21 cellular contexts compared by ENCODE assay signal in the genomic region with DNA sequence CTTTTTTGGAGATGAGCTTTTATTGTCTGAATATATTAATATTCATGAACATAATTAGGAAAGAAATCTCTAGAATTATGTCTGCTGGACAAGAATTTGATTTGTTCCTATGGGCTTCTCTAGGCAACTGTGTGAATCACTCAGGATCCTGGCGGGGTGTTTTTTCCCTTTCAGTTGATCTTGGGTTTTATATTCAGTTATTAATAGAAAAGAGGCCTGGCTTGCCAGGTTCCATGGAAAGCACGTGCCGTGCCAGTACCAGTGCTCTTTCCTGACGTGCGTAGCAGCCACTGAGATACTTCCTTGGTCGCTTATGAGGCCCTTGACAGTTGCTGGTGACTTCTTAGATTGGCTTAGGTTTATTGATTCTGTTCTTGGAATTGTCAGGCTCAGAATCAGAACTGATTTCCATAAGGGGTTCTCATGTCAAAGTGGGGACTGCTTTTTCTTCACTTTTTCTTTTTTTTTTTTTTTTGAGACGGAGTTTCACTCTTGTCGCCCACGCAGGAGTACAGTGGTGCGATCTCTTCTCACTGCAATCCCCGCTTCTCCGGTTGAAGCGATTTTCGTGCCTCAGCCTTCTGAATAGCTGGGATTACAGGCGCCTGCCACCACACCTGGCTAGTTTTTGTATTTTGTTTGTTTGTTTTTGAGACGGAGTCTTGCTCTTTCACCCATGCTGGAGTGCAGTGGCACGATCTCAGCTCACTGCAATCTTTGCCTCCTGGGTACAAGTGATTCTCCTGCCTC. TPM values are rescaled to one million over a fixed set of nuclear protein-coding genes. Genes with fewer than 3 reads are reported as not detected.
A peak's percentile ranks its signal among the peaks of the same experiment; 100 is the strongest.
DNase-seq lines count a peak whose midpoint lies in the region; ATAC-seq, FAIRE-seq and TF ChIP-seq lines count a peak whose summit lies in the region.
"Had no signal": no experiment of that assay in that cellular context is flagged by ENCODE, and none has a peak within 500 bp of the region (broad histone marks: within the 10 kb centered on the region; RNA-seq: fewer than 3 reads in every experiment).

No MANE protein-coding gene starts in this region.

- TF ChIP-seq CTCF in endothelial cell of umbilical vein (IDR thresholded peaks at IDR 0.05; ENCODE audit: extremely low read depth in 1 of 2, insufficient read depth in 1 of 2, low read depth in 1 of 2, low read length in 2 of 2), result no peak
- no peak for TF ChIP-seq CTCF in stomach (IDR thresholded peaks at IDR 0.05)
- no peak for TF ChIP-seq CTCF in MCF 10A (IDR thresholded peaks at IDR 0.05; ENCODE audit: unreplicated experiment)

- H3K4me2 ChIP-seq in endothelial cell of umbilical vein (ENCODE audit: insufficient read depth, low read length), result no peak overlapping the region
- H3K4me2 ChIP-seq: smooth muscle cell had no signal

- TF ChIP-seq POLR2A in endothelial cell of umbilical vein (IDR thresholded peaks at IDR 0.05; ENCODE audit: low read depth, low read length), result no peak
- no peak for TF ChIP-seq POLR2A in stomach (IDR thresholded peaks at IDR 0.05)

- H3K36me3 ChIP-seq in SK-N-MC (ENCODE audit: insufficient read depth, low read length), result peaks cover 31% of the 10 kb centered on the region
- peaks cover 0 to 3% of the 10 kb centered on the region in 2 experiments for H3K36me3 ChIP-seq in endothelial cell of umbilical vein (ENCODE audit: control insufficient read depth in 2 of 2, extremely low read depth in 1 of 2, insufficient read depth in 2 of 2, low read length in 2 of 2)
- H3K36me3 ChIP-seq in stomach, result peaks cover 32 to 85% (median 79%) of the 10 kb centered on the region in 4 donors
- H3K36me3 ChIP-seq: BE2C had no signal

- no peaks in the 10 kb centered on the region for H3K9me1 ChIP-seq in endothelial cell of umbilical vein (replicated peaks; ENCODE audit: control insufficient read depth, extremely low read depth, insufficient read depth, low read length)

- intact Hi-C loops in endothelial cell of umbilical vein (cut with micrococcal nuclease), result no loop called here
- intact Hi-C loops in stomach (cut with DNase I; ENCODE audit: low total_unique reads), result no loop called here
- intact Hi-C loops in MCF 10A (cut with micrococcal nuclease), result no loop called here

- WGBS in stomach, 5 donors, result 81 to 88% (median 84%) methylated on average over 17 of the region's 17 CpGs

- CTCF ChIA-PET in endothelial cell of umbilical vein (lab: Charles Lee), result interaction anchor here (1.4 kb wide), 1 partner anchor 9 kb away, joined by 6 read pairs; no protein-coding TSS in a partner anchor
- CTCF ChIA-PET in MCF 10A (lab: Yijun Ruan, JAX), result interaction anchor here (1.2 kb wide), 1 partner anchor 219 kb away, joined by 3 read pairs; no protein-coding TSS in a partner anchor

- no TSS peak for BruUV-seq in endothelial cell of umbilical vein (replicated peaks; lab: Mats Ljungman, UMichigan)
- no TSS peak for BruUV-seq in MCF 10A (replicated peaks; lab: Mats Ljungman, UMichigan)

- H3K9me3 ChIP-seq in SK-N-MC (ENCODE audit: low read depth, low read length) (no peaks in the 10 kb centered on the region), endothelial cell of umbilical vein (replicated peaks; ENCODE audit: control insufficient read depth, insufficient read depth, low read length) (no peaks in the 10 kb centered on the region), stomach (no peaks in the 10 kb centered on the region)
- H3K9me3 ChIP-seq: BE2C, neutrophil had no signal

- FAIRE-seq in endothelial cell of umbilical vein (lab: Jason Lieb, UNC), result no peak
- FAIRE-seq: D721Med, RCC 7860 had no signal

- H3K79me2 ChIP-seq in endothelial cell of umbilical vein (ENCODE audit: control insufficient read depth, insufficient read depth, low read length), result no peaks in the 10 kb centered on the region

- H3K4me1 Mint-ChIP-seq in MCF 10A (ENCODE audit: insufficient read depth, unreplicated experiment), result no peaks in the 10 kb centered on the region
- H3K4me1 Mint-ChIP-seq: WTC11 had no signal

- POLR2A ChIA-PET in endothelial cell of umbilical vein (lab: Charles Lee) (no interaction called here), MCF 10A (lab: Yijun Ruan, JAX) (no interaction called here)

- no peaks in the 10 kb centered on the region for H4K20me1 ChIP-seq in endothelial cell of umbilical vein (replicated peaks; ENCODE audit: control insufficient read depth, extremely low read depth, insufficient read depth, low read length)

- DNase-seq in SK-N-MC (ENCODE audit: low read depth, low spot score), result no peak
- DNase-seq in endothelial cell of umbilical vein (ENCODE audit: low read depth, low spot score), result peak; percentile 43
- DNase-seq in medulla oblongata (ENCODE audit: extremely low spot score), result peak; percentile 36
- no peak for DNase-seq in stomach
- DNase-seq in MCF 10A (ENCODE audit: unreplicated experiment), result no peak
- no peak for DNase-seq in stimulated activated CD4-positive, alpha-beta T cell treated with anti-CD3 and anti-CD28 coated beads, Interleukin-1b, Interleukin-23, amount 100 ng/mL, for 48 hours
- no peak for DNase-seq in RPMI8226
- DNase-seq: activated CD8-positive, alpha-beta memory T cell treated with anti-CD3 and anti-CD28 coated beads, Interleukin-2, amount 10 ng/mL, durations not matched to agents 7 days and 5 days; effector CD8-positive, alpha-beta T cell; MV-4-11; NCI-H774; stimulated activated naive CD8-positive, alpha-beta T cell treated with anti-CD3 and anti-CD28 coated beads, Interleukin-15, Interleukin-2, amounts not matched to agents 100 U/mL and 50 U/mL, for 24 hours had no signal

- H3K4me1 ChIP-seq in endothelial cell of umbilical vein (ENCODE audit: control insufficient read depth, extremely low read depth, insufficient read depth, low read length) (no peaks in the 10 kb centered on the region), stomach (peaks cover 0 to 28% (median 18%) of the 10 kb centered on the region in 4 donors)
- H3K4me1 ChIP-seq: BE2C had no signal

- H3K27ac Mint-ChIP-seq in MCF 10A (ENCODE audit: low read depth, unreplicated experiment), result no peak overlapping the region
- H3K27ac Mint-ChIP-seq: activated CD8-positive, alpha-beta memory T cell treated with anti-CD3 and anti-CD28 coated beads, Interleukin-2, amount 10 ng/mL, durations not matched to agents 7 days and 5 days had no signal

- H3K27me3 Mint-ChIP-seq in MCF 10A (ENCODE audit: insufficient read depth, unreplicated experiment), result no peaks in the 10 kb centered on the region
- H3K27me3 Mint-ChIP-seq: activated CD8-positive, alpha-beta memory T cell treated with anti-CD3 and anti-CD28 coated beads, Interleukin-2, amount 10 ng/mL, durations not matched to agents 7 days and 5 days had no signal

- H3K9ac ChIP-seq in SK-N-MC (ENCODE audit: insufficient read length), result no peak overlapping the region
- no peak overlapping the region for H3K9ac ChIP-seq in endothelial cell of umbilical vein (replicated peaks; ENCODE audit: extremely low read depth, insufficient read depth, low read length)

- no peaks in the 10 kb centered on the region for H3K9me3 Mint-ChIP-seq in MCF 10A (ENCODE audit: unreplicated experiment)
- H3K9me3 Mint-ChIP-seq: WTC11 had no signal

- no peak overlapping the region for H2AFZ ChIP-seq in endothelial cell of umbilical vein (ENCODE audit: low read depth, low read length)

- H3K36me3 Mint-ChIP-seq in MCF 10A (ENCODE audit: insufficient read depth, unreplicated experiment), result peaks cover 66% of the 10 kb centered on the region

- H3K4me3 ChIP-seq in SK-N-MC, result no peak overlapping the region
- no peak overlapping the region for H3K4me3 ChIP-seq in endothelial cell of umbilical vein (replicated peaks in 1 of 3; ENCODE audit: insufficient read depth in 1 of 3, low read depth in 1 of 3, low read length in 3 of 3)
- no peak overlapping the region for H3K4me3 ChIP-seq in stomach
- H3K4me3 ChIP-seq: lung, smooth muscle cell had no signal

- H3K27me3 ChIP-seq in endothelial cell of umbilical vein (ENCODE audit: control insufficient read depth in 2 of 2, insufficient read depth in 2 of 2, low read length in 2 of 2) (no peaks in the 10 kb centered on the region), stomach (no peaks in the 10 kb centered on the region)
- H3K27me3 ChIP-seq: BE2C, neutrophil had no signal

- TF ChIP-seq EP300 in stomach (IDR thresholded peaks at IDR 0.05), result peak; percentile 47

- dilution Hi-C loops in endothelial cell of umbilical vein (cut with MboI; ENCODE audit: extremely low pct_ligation_motif_present, low sequenced_read_pairs), result no loop called here

- H3K4me3 Mint-ChIP-seq in MCF 10A (ENCODE audit: unreplicated experiment), result no peak overlapping the region
- H3K4me3 Mint-ChIP-seq: activated CD8-positive, alpha-beta memory T cell treated with anti-CD3 and anti-CD28 coated beads, Interleukin-2, amount 10 ng/mL, durations not matched to agents 7 days and 5 days; WTC11 had no signal

- no peak for ATAC-seq in GM21447 (IDR thresholded peaks at IDR 0.05; ENCODE audit: unreplicated experiment)
- ATAC-seq: activated CD8-positive, alpha-beta memory T cell treated with anti-CD3 and anti-CD28 coated beads, Interleukin-2, amount 10 ng/mL, durations not matched to agents 7 days and 5 days; HCT116; stimulated activated naive CD8-positive, alpha-beta T cell treated with anti-CD3 and anti-CD28 coated beads, Interleukin-15, Interleukin-2, amounts not matched to agents 100 U/mL and 50 U/mL, for 24 hours; WTC11 had no signal

- H3K27ac ChIP-seq in SK-N-MC (peak overlapping the region; percentile 54; the same call in 1 of the 2 replicates), endothelial cell of umbilical vein (ENCODE audit: insufficient read depth, low read depth, low read length) (no peak overlapping the region), stomach (peak overlapping the region in 4 of 5 donors; percentile 32 to 79 (median 49))

TF ChIP-seq in endothelial cell of umbilical vein, 7 proteins besides CTCF, POLR2A, EP300 and RAD21 (continues in another document):
- TF ChIP-seq EZH2 (IDR thresholded peaks at IDR 0.05; ENCODE audit: borderline replicate concordance, low read depth, low read length, severe bottlenecking), result no peak
- no peak for TF ChIP-seq POLR2AphosphoS5 (IDR thresholded peaks at IDR 0.05; ENCODE audit: insufficient read depth, low read depth, low read length)
- no peak for TF ChIP-seq JUN (IDR thresholded peaks at IDR 0.05; ENCODE audit: borderline replicate concordance, insufficient read depth, insufficient read length, low read depth)
- TF ChIP-seq FOS (IDR thresholded peaks at IDR 0.05; ENCODE audit: borderline replicate concordance, insufficient read depth, low read length), result no peak
- no peak for TF ChIP-seq MYC (IDR thresholded peaks at IDR 0.05; ENCODE audit: low read depth, low read length)

RNA-seq across cellular contexts. Expression of a gene that starts 48.7 kb away (rescaled TPM):
- total RNA-seq in endothelial cell of umbilical vein, result 46.6 and 58.6 TPM in 2 replicates
- polyA plus RNA-seq in endothelial cell of umbilical vein, result 14.8 and 15.5 TPM in 2 replicates
- 13.3 and 14.2 TPM in 2 replicates for polyA plus RNA-seq in endothelial cell of umbilical vein (2011; cell fraction: cytosol; rRNA removed)
- 27.6 and 30.0 TPM in 2 replicates for polyA plus RNA-seq in endothelial cell of umbilical vein (2011; cell fraction: nucleus; rRNA removed)
- polyA plus RNA-seq in endothelial cell of umbilical vein (2012), result 25.8 and 29.4 TPM in 2 replicates
- 37.9 and 53.5 TPM in 2 replicates for polyA minus RNA-seq in endothelial cell of umbilical vein
- polyA minus RNA-seq in endothelial cell of umbilical vein (2011; cell fraction: cytosol; rRNA and poly(A)+ RNA removed), result 15.1 TPM
- polyA minus RNA-seq in endothelial cell of umbilical vein (2011; cell fraction: nucleus; rRNA and poly(A)+ RNA removed), result 52.4 and 80.3 TPM in 2 replicates
- 10 to 100 TPM; 25.8 to 82.2 (median 37.9) TPM for total RNA-seq in stomach
- polyA plus RNA-seq in stomach, result 1 to 10 TPM; 4.0 to 5.7 (median 4.3) TPM
- total RNA-seq in MCF 10A (2022), result 34.2 and 35.9 TPM in 2 replicates

Comparison
In these comparisons a context has a peak if more than half of its experiments do, and no peak if none do; other contexts are left out.
1. DNase-seq: peak in endothelial cell of umbilical vein (single experiment) and medulla oblongata (single experiment); none in SK-N-MC (single experiment), stomach (single experiment), MCF 10A (single experiment), stimulated activated CD4-positive, alpha-beta T cell treated with anti-CD3 and anti-CD28 coated beads, Interleukin-1b, Interleukin-23, amount 100 ng/mL, for 48 hours (single experiment) and RPMI8226 (single experiment).